Comparison of ENCODE assay signal across 27 cellular contexts in the genomic region with DNA sequence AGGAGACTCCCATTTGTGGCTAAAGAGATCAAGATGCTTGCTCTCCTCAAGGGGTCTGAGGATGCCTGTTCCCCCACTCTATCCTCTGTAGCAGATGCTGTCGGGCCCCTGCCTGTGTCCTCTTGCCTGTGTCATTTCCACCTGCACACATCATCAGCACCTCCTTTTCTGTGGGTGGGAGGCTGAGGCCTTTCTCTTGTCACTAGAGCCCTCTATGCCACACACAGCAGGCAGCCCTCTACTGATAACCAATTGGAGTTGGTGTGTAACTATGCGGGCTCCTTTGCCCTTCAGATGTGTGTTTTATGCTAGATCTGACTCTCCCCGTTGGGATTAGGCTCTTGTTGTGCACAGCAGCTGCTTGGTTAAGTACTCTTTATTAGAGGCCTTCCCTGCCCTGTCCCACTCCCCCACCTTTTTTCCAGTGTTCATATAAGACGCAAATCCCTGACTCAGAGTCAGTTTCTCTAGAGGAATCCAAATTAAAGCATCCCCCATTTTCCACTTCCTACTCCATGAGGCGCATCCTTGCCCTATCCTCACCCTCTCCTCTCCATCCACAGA.
A peak's percentile ranks its signal among the peaks of the same experiment; 100 is the strongest.
DNase-seq lines count a peak whose midpoint lies in the region; ATAC-seq lines count a peak whose summit lies in the region.
"Had no signal": no experiment of that assay in that cellular context is flagged by ENCODE, and none has a peak within 500 bp of the region (broad histone marks: within the 10 kb centered on the region; RNA-seq: fewer than 3 reads in every experiment).

No MANE protein-coding gene starts in this region.

- peaks cover 84% of the 10 kb centered on the region for H3K36me3 Mint-ChIP-seq in activated naive CD4-positive, alpha-beta T cell treated with anti-CD3 and anti-CD28 coated beads, Interleukin-2, amount 10 ng/mL, durations not matched to agents 7 days and 5 days
- H3K36me3 Mint-ChIP-seq in central memory CD8-positive, alpha-beta T cell (ENCODE audit: insufficient read depth): peaks cover 2% of the 10 kb centered on the region
- H3K36me3 Mint-ChIP-seq in stimulated activated effector memory CD8-positive, alpha-beta T cell treated with anti-CD3 and anti-CD28 coated beads, Interleukin-12 subunit alpha, Interleukin-12 subunit beta, amount 100 ng/mL, for 72 hours: no peaks in the 10 kb centered on the region

- peak; percentile 81 for ATAC-seq in central memory CD8-positive, alpha-beta T cell (replicated peaks; ENCODE audit: extremely low read depth, poor library complexity, severe bottlenecking)
- ATAC-seq in stimulated activated effector memory CD8-positive, alpha-beta T cell treated with anti-CD3 and anti-CD28 coated beads, Interleukin-12 subunit alpha, Interleukin-12 subunit beta, amount 100 ng/mL, for 72 hours: peak; percentile 57
- ATAC-seq: HCT116, left colon, PC-3, right cardiac atrium had no signal

- DNase-seq in activated naive CD4-positive, alpha-beta T cell treated with anti-CD3 and anti-CD28 coated beads, Interleukin-2, amount 10 ng/mL, durations not matched to agents 7 days and 5 days: no peak
- DNase-seq in activated naive CD4-positive, alpha-beta T cell treated with Interleukin-2 at 50 U/mL for 16 hours: no peak
- DNase-seq in NCI-H524 (lab: John Stamatoyannopoulos, UW) (peak; percentile 31 to 79), SIG-M5 treated with dmso at 0.1 percent for 504 hours (lab: John Stamatoyannopoulos, UW; ENCODE audit: unreplicated experiment) (no peak)
- peak in 1 of 2 donors; percentile 8 for DNase-seq in central memory CD8-positive, alpha-beta T cell (ENCODE audit: low spot score in 2 of 2)
- no peak for DNase-seq in stimulated activated effector memory CD8-positive, alpha-beta T cell treated with anti-CD3 and anti-CD28 coated beads, Interleukin-12 subunit alpha, Interleukin-12 subunit beta, amount 100 ng/mL, for 72 hours (ENCODE audit: low spot score in 2 of 2)
- no peak for DNase-seq in stimulated activated naive CD4-positive, alpha-beta T cell treated with Interleukin-2 at 50 U/mL for 16 hours (lab: John Stamatoyannopoulos, UW)
- DNase-seq: activated gamma-delta T cell treated with Interleukin-2 at 50 U/mL for 16 hours; amygdala; C1 segment of cervical spinal cord; colonic mucosa; endodermal cell; foreskin melanocyte; left colon; mesendoderm; NCI-H1092; NCI-H1930; NCI-H446; ovary; PC-3; right cardiac atrium; Right ventricle myocardium superior; spleen; stimulated activated CD4-positive, alpha-beta T cell treated with anti-CD3 and anti-CD28 coated beads, Interleukin-2, amount 100 ng/mL, for 48 hours; SW 1271 had no signal

- H3K4me1 Mint-ChIP-seq in activated naive CD4-positive, alpha-beta T cell treated with anti-CD3 and anti-CD28 coated beads, Interleukin-2, amount 10 ng/mL, durations not matched to agents 7 days and 5 days: peaks cover 69% of the 10 kb centered on the region
- peaks cover 84% of the 10 kb centered on the region for H3K4me1 Mint-ChIP-seq in central memory CD8-positive, alpha-beta T cell
- H3K4me1 Mint-ChIP-seq in stimulated activated effector memory CD8-positive, alpha-beta T cell treated with anti-CD3 and anti-CD28 coated beads, Interleukin-12 subunit alpha, Interleukin-12 subunit beta, amount 100 ng/mL, for 72 hours: peaks cover 37% of the 10 kb centered on the region
- H3K4me1 Mint-ChIP-seq: endodermal cell had no signal

- peaks cover 18% of the 10 kb centered on the region for H3K9me3 Mint-ChIP-seq in activated naive CD4-positive, alpha-beta T cell treated with anti-CD3 and anti-CD28 coated beads, Interleukin-2, amount 10 ng/mL, durations not matched to agents 7 days and 5 days
- H3K9me3 Mint-ChIP-seq in central memory CD8-positive, alpha-beta T cell: no peaks in the 10 kb centered on the region
- no peaks in the 10 kb centered on the region for H3K9me3 Mint-ChIP-seq in stimulated activated effector memory CD8-positive, alpha-beta T cell treated with anti-CD3 and anti-CD28 coated beads, Interleukin-12 subunit alpha, Interleukin-12 subunit beta, amount 100 ng/mL, for 72 hours

- H3K27ac Mint-ChIP-seq in activated naive CD4-positive, alpha-beta T cell treated with anti-CD3 and anti-CD28 coated beads, Interleukin-2, amount 10 ng/mL, durations not matched to agents 7 days and 5 days: peak overlapping the region; percentile 79
- H3K27ac Mint-ChIP-seq in central memory CD8-positive, alpha-beta T cell (ENCODE audit: low read depth): peak overlapping the region; percentile 84
- H3K27ac Mint-ChIP-seq in stimulated activated effector memory CD8-positive, alpha-beta T cell treated with anti-CD3 and anti-CD28 coated beads, Interleukin-12 subunit alpha, Interleukin-12 subunit beta, amount 100 ng/mL, for 72 hours: peak overlapping the region; percentile 23
- H3K27ac Mint-ChIP-seq: endodermal cell; stimulated activated memory B cell treated with anti-CD40 and anti-IgM and Interleukin-4, amounts not matched to agents 10 μg/mL and 1 μg/mL and 100 μg/mL, for 72 hours had no signal

- no peak overlapping the region for H3K4me3 Mint-ChIP-seq in activated naive CD4-positive, alpha-beta T cell treated with anti-CD3 and anti-CD28 coated beads, Interleukin-2, amount 10 ng/mL, durations not matched to agents 7 days and 5 days
- peak overlapping the region; percentile 29 for H3K4me3 Mint-ChIP-seq in central memory CD8-positive, alpha-beta T cell
- H3K4me3 Mint-ChIP-seq in stimulated activated effector memory CD8-positive, alpha-beta T cell treated with anti-CD3 and anti-CD28 coated beads, Interleukin-12 subunit alpha, Interleukin-12 subunit beta, amount 100 ng/mL, for 72 hours: no peak overlapping the region
- H3K4me3 Mint-ChIP-seq: endodermal cell; stimulated activated memory B cell treated with anti-CD40 and anti-IgM and Interleukin-4, amounts not matched to agents 10 μg/mL and 1 μg/mL and 100 μg/mL, for 72 hours had no signal

- H3K27me3 Mint-ChIP-seq in activated naive CD4-positive, alpha-beta T cell treated with anti-CD3 and anti-CD28 coated beads, Interleukin-2, amount 10 ng/mL, durations not matched to agents 7 days and 5 days: no peaks in the 10 kb centered on the region
- H3K27me3 Mint-ChIP-seq in central memory CD8-positive, alpha-beta T cell: no peaks in the 10 kb centered on the region
- H3K27me3 Mint-ChIP-seq: stimulated activated memory B cell treated with anti-CD40 and anti-IgM and Interleukin-4, amounts not matched to agents 10 μg/mL and 1 μg/mL and 100 μg/mL, for 72 hours had no signal

- CTCF ChIA-PET in activated naive CD4-positive, alpha-beta T cell treated with anti-CD3 and anti-CD28 coated beads, Interleukin-2, amount 10 ng/mL, durations not matched to agents 7 days and 5 days (lab: Charles Lee): no interaction called here

Comparison
In these comparisons a context has a peak if more than half of its experiments do, and no peak if none do; other contexts are left out.
1. DNase-seq: peak in NCI-H524 (2 of 2); none in activated naive CD4-positive, alpha-beta T cell treated with anti-CD3 and anti-CD28 coated beads, Interleukin-2, amount 10 ng/mL, durations not matched to agents 7 days and 5 days (single experiment), activated naive CD4-positive, alpha-beta T cell treated with Interleukin-2 at 50 U/mL for 16 hours (single experiment), stimulated activated effector memory CD8-positive, alpha-beta T cell treated with anti-CD3 and anti-CD28 coated beads, Interleukin-12 subunit alpha, Interleukin-12 subunit beta, amount 100 ng/mL, for 72 hours (0 of 2), stimulated activated naive CD4-positive, alpha-beta T cell treated with Interleukin-2 at 50 U/mL for 16 hours (single experiment) and SIG-M5 treated with dmso at 0.1 percent for 504 hours (single experiment).
2. H3K27ac Mint-ChIP-seq: peak in every context shown above with its lines; median percentile 84 in central memory CD8-positive, alpha-beta T cell; 79 in activated naive CD4-positive, alpha-beta T cell treated with anti-CD3 and anti-CD28 coated beads, Interleukin-2, amount 10 ng/mL, durations not matched to agents 7 days and 5 days; 23 in stimulated activated effector memory CD8-positive, alpha-beta T cell treated with anti-CD3 and anti-CD28 coated beads, Interleukin-12 subunit alpha, Interleukin-12 subunit beta, amount 100 ng/mL, for 72 hours.